Comparison of ENCODE assay signal across 10 cellular contexts in the genomic region with DNA sequence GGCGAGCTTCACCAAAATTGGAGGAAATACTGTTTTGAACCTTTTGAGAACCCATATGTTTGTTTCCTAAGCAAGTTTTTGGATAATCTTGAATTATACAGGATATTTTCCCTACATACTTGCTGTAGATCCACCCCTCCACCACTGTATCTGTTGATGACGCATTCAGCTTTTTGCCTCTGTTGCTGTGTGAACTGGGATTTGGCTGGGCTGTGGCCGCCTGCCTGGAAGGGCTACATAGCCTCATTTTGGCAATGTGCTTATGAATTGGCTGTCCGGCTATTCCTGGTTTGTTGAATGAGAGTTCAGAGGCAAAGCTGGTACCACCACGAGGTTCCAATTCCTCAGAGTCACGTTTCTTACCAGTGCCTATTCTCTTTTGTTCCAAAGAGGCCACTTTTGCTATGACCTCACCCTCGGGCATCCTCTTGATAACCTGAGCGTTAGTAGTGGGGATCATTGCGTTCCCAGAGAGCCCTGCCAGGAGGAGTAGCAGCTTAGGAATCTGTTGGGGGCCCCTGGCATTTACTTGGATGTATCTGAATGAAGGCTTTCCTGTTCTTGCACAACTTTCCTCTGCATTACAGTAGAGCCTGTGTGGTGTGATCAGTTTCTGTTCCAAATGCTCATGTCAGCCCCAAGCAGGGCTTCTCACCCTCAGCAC. TPM values are rescaled to one million over a fixed set of nuclear protein-coding genes. Genes with fewer than 3 reads are reported as not detected.
DNase-seq lines count a peak whose midpoint lies in the region; ATAC-seq and TF ChIP-seq lines count a peak whose summit lies in the region.
"Had no signal": no experiment of that assay in that cellular context is flagged by ENCODE, and none has a peak within 500 bp of the region (broad histone marks: within the 10 kb centered on the region; RNA-seq: fewer than 3 reads in every experiment).

No MANE protein-coding gene starts in this region.

- H3K4me1 ChIP-seq in hepatocyte (ENCODE audit: insufficient read depth), result no peaks in the 10 kb centered on the region

- 83% methylated on average over 9 of the region's 9 CpGs for WGBS in hepatocyte (ENCODE audit: low lambda C conversion rate, missing lambda C conversion rate)

- H3K9me3 ChIP-seq in hepatocyte (ENCODE audit: low read depth), result no peaks in the 10 kb centered on the region

- peaks cover 94% of the 10 kb centered on the region for H3K79me2 ChIP-seq in hepatocyte

- peaks cover 4% of the 10 kb centered on the region; the same call in 1 of the 2 replicates for H3K27me3 Mint-ChIP-seq in HFFc6 (ENCODE audit: insufficient read depth)

- DNase-seq in AG09319 (ENCODE audit: extremely low read depth, low read depth) (peak; percentile 18), HFFc6 (no peak), astrocyte of the spinal cord (ENCODE audit: low read depth, low spot score) (peak; percentile 15), hepatocyte (ENCODE audit: low spot score) (no peak), NCI-H1930 (lab: John Stamatoyannopoulos, UW) (no peak), GM13977 (ENCODE audit: low spot score) (no peak), NCI-H1105 (lab: John Stamatoyannopoulos, UW) (no peak)
- DNase-seq: DMS 273 treated with DMSO at 0.1 percent for 48 hours had no signal

- H3K36me3 ChIP-seq in hepatocyte (replicated peaks; ENCODE audit: insufficient read depth, low read depth), result no peaks in the 10 kb centered on the region

- H3K27ac ChIP-seq in hepatocyte, result peak overlapping the region; percentile 28

- H3K4me3 ChIP-seq in astrocyte of the spinal cord (ENCODE audit: low read depth, low read length) (no peak overlapping the region), hepatocyte (no peak overlapping the region)

- H3K36me3 Mint-ChIP-seq in HFFc6 (ENCODE audit: low read depth), result peaks cover 19% of the 10 kb centered on the region; the same call in 1 of the 2 replicates

- no peak overlapping the region for H3K4me2 ChIP-seq in hepatocyte

- no peaks in the 10 kb centered on the region for H3K27me3 ChIP-seq in hepatocyte

- ATAC-seq in GM21528 (IDR thresholded peaks at IDR 0.05; ENCODE audit: low FRiP score, unreplicated experiment), result no peak

- H3K9me3 Mint-ChIP-seq in HFFc6, result no peaks in the 10 kb centered on the region
- H3K9me3 Mint-ChIP-seq: nephron had no signal

- peaks cover 62% of the 10 kb centered on the region for H3K4me1 Mint-ChIP-seq in HFFc6 (ENCODE audit: low read depth)

- no peaks in the 10 kb centered on the region for H4K20me1 ChIP-seq in hepatocyte (ENCODE audit: insufficient read depth, poor library complexity, severe bottlenecking)

- H3K4me3 Mint-ChIP-seq in HFFc6, result no peak overlapping the region
- H3K4me3 Mint-ChIP-seq: nephron had no signal

- H3K27ac Mint-ChIP-seq in HFFc6, result peak overlapping the region; percentile 66
- H3K27ac Mint-ChIP-seq: nephron had no signal

- no peak overlapping the region for H2AFZ ChIP-seq in hepatocyte

- TF ChIP-seq CTCF in AG09319 (IDR thresholded peaks at IDR 0.05; ENCODE audit: low read depth, low read length) (no peak), HFFc6 (IDR thresholded peaks at IDR 0.05) (no peak), astrocyte of the spinal cord (IDR thresholded peaks at IDR 0.05; ENCODE audit: low read depth, low read length) (no peak), hepatocyte (IDR thresholded peaks at IDR 0.05; ENCODE audit: poor library complexity) (no peak), GM13977 (IDR thresholded peaks at IDR 0.05; ENCODE audit: extremely low read depth, insufficient read depth, missing control alignments) (no peak)

- in situ Hi-C loops in astrocyte of the spinal cord (cut with HindIII; ENCODE audit: low sequenced_read_pairs) (no loop called here), GM13977 (cut with MboI; ENCODE audit: low pct_unique_long_range_greater_than_20kb, low sequenced_read_pairs, unreplicated experiment) (no loop called here)

- no peaks in the 10 kb centered on the region for H3K9me2 ChIP-seq in hepatocyte (replicated peaks; ENCODE audit: insufficient read depth)

RNA-seq across cellular contexts. Expression of a gene that starts 6.4 kb away (rescaled TPM):
- total RNA-seq in HFFc6 (2021; fragmentation: NEBNext Ultra II Directional; extraction: Animal tissue kit (Norgen Biotek cat#: 25700)), result 10 to 100 TPM; 14.2 to 31.5 (median 29.2) TPM
- 5.0 and 5.4 TPM in 2 replicates for total RNA-seq in hepatocyte
- polyA plus RNA-seq in hepatocyte, result 5.2 and 6.3 TPM in 2 replicates

RNA-seq across cellular contexts. Expression of a gene that starts 29.6 kb away (rescaled TPM):
- 1 to 10 TPM; 5.7 to 7.6 (median 6.8) TPM for total RNA-seq in HFFc6 (2021; fragmentation: NEBNext Ultra II Directional; extraction: Animal tissue kit (Norgen Biotek cat#: 25700))
- total RNA-seq in hepatocyte, result 8.6 and 10.6 TPM in 2 replicates
- 4.4 and 6.7 TPM in 2 replicates for polyA plus RNA-seq in hepatocyte

Comparison
In these comparisons a context has a peak if more than half of its experiments do, and no peak if none do; other contexts are left out.
1. DNase-seq: peak in AG09319 (single experiment) and astrocyte of the spinal cord (single experiment); none in HFFc6 (single experiment), hepatocyte (single experiment), NCI-H1930 (0 of 2), GM13977 (single experiment) and NCI-H1105 (single experiment).